ENCODE assay signal across 8 cellular contexts in genomic region chr6:26205161-26205624, GRCh38.
A peak's percentile ranks its signal among the peaks of the same experiment; 100 is the strongest.
DNase-seq lines count a peak whose midpoint lies in the region; ATAC-seq and TF ChIP-seq lines count a peak whose summit lies in the region.

No MANE protein-coding gene starts in this region.

- peak overlapping the region; percentile 85 for H3K18ac ChIP-seq in mesendoderm (ENCODE audit: low read length)

- TF ChIP-seq CTCF in activated CD8-positive, alpha-beta T cell treated with anti-CD3 and anti-CD28 coated beads for 36 hours (IDR thresholded peaks at IDR 0.05): no peak
- no peak for TF ChIP-seq CTCF in endodermal cell (conservative IDR thresholded peaks at IDR 0.05)

- no peaks in the 10 kb centered on the region for H3K36me3 ChIP-seq in endodermal cell (ENCODE audit: control insufficient read depth, insufficient read depth, low read length)
- H3K36me3 ChIP-seq in mesendoderm (ENCODE audit: control insufficient read depth, insufficient read depth, low read length): no peaks in the 10 kb centered on the region

- no peak overlapping the region for H2BK5ac ChIP-seq in mesendoderm (ENCODE audit: low read length)

- no peaks in the 10 kb centered on the region for H3K9me3 Mint-ChIP-seq in activated CD8-positive, alpha-beta T cell treated with anti-CD3 and anti-CD28 coated beads for 36 hours
- H3K9me3 Mint-ChIP-seq in endodermal cell: no peaks in the 10 kb centered on the region

- H3K9me3 ChIP-seq in endodermal cell (ENCODE audit: control insufficient read depth, low read length): no peaks in the 10 kb centered on the region

- H3K27me3 Mint-ChIP-seq in activated CD8-positive, alpha-beta T cell treated with anti-CD3 and anti-CD28 coated beads for 36 hours: no peaks in the 10 kb centered on the region
- no peaks in the 10 kb centered on the region for H3K27me3 Mint-ChIP-seq in endodermal cell (ENCODE audit: insufficient read depth)

- H3K79me2 ChIP-seq in mesendoderm (ENCODE audit: control insufficient read depth, insufficient read depth, low read length): no peaks in the 10 kb centered on the region

- H3K27ac ChIP-seq in endodermal cell (ENCODE audit: low read depth, low read length): peak overlapping the region; percentile 89
- H3K27ac ChIP-seq in mesendoderm (ENCODE audit: low read depth, low read length): peak overlapping the region; percentile 74

- H3K4me1 ChIP-seq in endodermal cell (ENCODE audit: control insufficient read depth, insufficient read depth, low read length) (peaks cover 5% of the 10 kb centered on the region), mesendoderm (ENCODE audit: control insufficient read depth, low read depth, low read length) (no peaks in the 10 kb centered on the region)

- H3K4me3 Mint-ChIP-seq in activated CD8-positive, alpha-beta T cell treated with anti-CD3 and anti-CD28 coated beads for 36 hours: no peak overlapping the region
- no peak overlapping the region for H3K4me3 Mint-ChIP-seq in endodermal cell

- peak overlapping the region; percentile 95 for H3K56ac ChIP-seq in mesendoderm (ENCODE audit: low read length)

- H2BK15ac ChIP-seq in mesendoderm (replicated peaks; ENCODE audit: low read depth): no peak overlapping the region

- peak overlapping the region; percentile 11 for H3K4me2 ChIP-seq in mesendoderm (ENCODE audit: low read length)

- H3K9ac ChIP-seq in endodermal cell (ENCODE audit: extremely low read depth, low read length, poor library complexity, severe bottlenecking): peak overlapping the region; percentile 100
- H3K9ac ChIP-seq in mesendoderm (ENCODE audit: low read length): peak overlapping the region; percentile 87

- no peak overlapping the region for H2AK5ac ChIP-seq in mesendoderm (ENCODE audit: low read length)

- peak overlapping the region; percentile 10 for H3K4ac ChIP-seq in mesendoderm (ENCODE audit: low read depth, low read length)

- H3K79me1 ChIP-seq in mesendoderm (ENCODE audit: low read length): no peaks in the 10 kb centered on the region

- no peak overlapping the region for H4K8ac ChIP-seq in mesendoderm (ENCODE audit: low read depth, low read length)

- H3K4me3 ChIP-seq in endodermal cell (ENCODE audit: low read length) (peak overlapping the region; percentile 97), mesendoderm (ENCODE audit: low read length) (peak overlapping the region; percentile 62)

- H3K36me3 Mint-ChIP-seq in activated CD8-positive, alpha-beta T cell treated with anti-CD3 and anti-CD28 coated beads for 36 hours (ENCODE audit: low read depth): peaks cover 4% of the 10 kb centered on the region
- H3K36me3 Mint-ChIP-seq in endodermal cell (ENCODE audit: low read depth): no peaks in the 10 kb centered on the region

- H3K23ac ChIP-seq in mesendoderm (ENCODE audit: low read length): no peak overlapping the region

- 0% methylated on average over 2 to 18 of the region's 18 CpGs for WGBS in endodermal cell (ENCODE audit: insufficient coverage in 1 of 2, insufficient read length in 1 of 2), 2 experiments
- no CpG with 5 or more reads among the region's 18 CpGs for WGBS in mesendoderm (ENCODE audit: extremely low coverage, insufficient coverage, low lambda C conversion rate)

- H3K4me1 Mint-ChIP-seq in activated CD8-positive, alpha-beta T cell treated with anti-CD3 and anti-CD28 coated beads for 36 hours (ENCODE audit: low read depth): peaks cover 13% of the 10 kb centered on the region
- H3K4me1 Mint-ChIP-seq in endodermal cell: peaks cover 20% of the 10 kb centered on the region

- POLR2A ChIA-PET in activated CD8-positive, alpha-beta T cell treated with anti-CD3 and anti-CD28 coated beads for 36 hours (lab: Charles Lee): interaction anchor here (0.5 to 27.2 kb wide), 31 partner anchors 10 to 1609 kb away, joined by 3 to 883 read pairs (median 5); partner anchors contain the start of gene HFE

- peak; percentile 49 for ATAC-seq in HG03439 (IDR thresholded peaks at IDR 0.05; ENCODE audit: unreplicated experiment)
- peak; percentile 56 for ATAC-seq in activated CD8-positive, alpha-beta T cell treated with anti-CD3 and anti-CD28 coated beads for 36 hours

- no peak overlapping the region for H3K27ac Mint-ChIP-seq in activated CD8-positive, alpha-beta T cell treated with anti-CD3 and anti-CD28 coated beads for 36 hours
- no peak overlapping the region for H3K27ac Mint-ChIP-seq in endodermal cell

- DNase-seq in SHP77 (lab: John Stamatoyannopoulos, UW) (peak; percentile 67 to 83), SHP77 treated with DMSO at 0.1 percent for 48 hours (lab: John Stamatoyannopoulos, UW) (no peak), NCI-H748 treated with DMSO at 0.1 percent for 48 hours (lab: John Stamatoyannopoulos, UW) (peak; percentile 96), endodermal cell (peak; percentile 86), mesendoderm (peak; percentile 92)
- peak; percentile 93 for DNase-seq in activated CD8-positive, alpha-beta T cell treated with anti-CD3 and anti-CD28 coated beads for 36 hours
- peak; percentile 83 for DNase-seq in stimulated activated CD8-positive, alpha-beta memory T cell treated with anti-CD3 and anti-CD28 coated beads, Interleukin-4, amount 100 ng/mL, for 48 hours

- H4K5ac ChIP-seq in mesendoderm (ENCODE audit: low read length): no peak overlapping the region

- CTCF ChIA-PET in activated CD8-positive, alpha-beta T cell treated with anti-CD3 and anti-CD28 coated beads for 36 hours (lab: Charles Lee): interaction anchor here (1.0 to 1.6 kb wide), 3 partner anchors 9 to 48 kb away, joined by 3 to 13 read pairs (median 3); a partner anchor contains a TSS

- H3K27me3 ChIP-seq in endodermal cell (ENCODE audit: control insufficient read depth, insufficient read depth, low read length, poor library complexity, severe bottlenecking) (no peaks in the 10 kb centered on the region), mesendoderm (ENCODE audit: insufficient read depth, low read length, poor library complexity) (no peaks in the 10 kb centered on the region)

- intact Hi-C loops in activated CD8-positive, alpha-beta T cell treated with anti-CD3 and anti-CD28 coated beads for 36 hours (cut with micrococcal nuclease): loop anchor here (1.0 kb wide), 1 partner anchor 11 kb away; a partner anchor contains a TSS

- no peak overlapping the region for H2BK120ac ChIP-seq in mesendoderm (ENCODE audit: low read depth, low read length)
